In genomic region chr4:71070015-71070414, GRCh38 we compare ENCODE assay signal across 7 cellular contexts.
"Had no signal": no experiment of that assay in that cellular context is flagged by ENCODE, and none has a peak within 500 bp of the region (broad histone marks: within the 10 kb centered on the region; RNA-seq: fewer than 3 reads in every experiment).

No MANE protein-coding gene starts in this region.

- FAIRE-seq: HTR-8/SVneo, K562 had no signal

- H3K27ac ChIP-seq: HL-60, KMS-11 had no signal

- H3K4me2 ChIP-seq: KMS-11 had no signal

- ATAC-seq: K562 had no signal

- H3K9ac ChIP-seq: KMS-11 had no signal

- DNase-seq: IMR-90, KBM-7, KG1 had no signal

- H3K4me3 ChIP-seq: K562 had no signal
